Comparison of ENCODE assay signal across 12 cellular contexts in genomic region chr9:104921067-104921741, GRCh38. TPM values are rescaled to one million over a fixed set of nuclear protein-coding genes. Genes with fewer than 3 reads are reported as not detected.
DNase-seq lines count a peak whose midpoint lies in the region; ATAC-seq and TF ChIP-seq lines count a peak whose summit lies in the region.
"Had no signal": no experiment of that assay in that cellular context is flagged by ENCODE, and none has a peak within 500 bp of the region (broad histone marks: within the 10 kb centered on the region; RNA-seq: fewer than 3 reads in every experiment).

No MANE protein-coding gene starts in this region.

- H3K79me2 ChIP-seq in OCI-LY3 (ENCODE audit: low read length) = no peaks in the 10 kb centered on the region

- H3K9ac ChIP-seq in OCI-LY3 (ENCODE audit: low read length) = no peak overlapping the region

- H2AFZ ChIP-seq in OCI-LY3 (ENCODE audit: low read depth, low read length) = no peak overlapping the region

- peaks cover 25% of the 10 kb centered on the region for H3K4me1 ChIP-seq in OCI-LY3 (ENCODE audit: low read length)

- H3K27me3 Mint-ChIP-seq in HFFc6 (ENCODE audit: insufficient read depth) (no peaks in the 10 kb centered on the region; the same call in 1 of the 2 replicates), naive B cell (no peaks in the 10 kb centered on the region)
- H3K27me3 Mint-ChIP-seq in activated naive CD8-positive, alpha-beta T cell treated with anti-CD3 and anti-CD28 coated beads for 36 hours = peaks cover 15% of the 10 kb centered on the region

- H3K4me1 Mint-ChIP-seq in HFFc6 (ENCODE audit: low read depth) (peaks cover 44% of the 10 kb centered on the region), naive B cell (peaks cover 46 to 72% (median 61%) of the 10 kb centered on the region in 3 donors)
- H3K4me1 Mint-ChIP-seq in activated naive CD8-positive, alpha-beta T cell treated with anti-CD3 and anti-CD28 coated beads for 36 hours = no peaks in the 10 kb centered on the region

- DNase-seq in HFFc6 (no peak), naive B cell (peak; percentile 32), NCI-H2196 (lab: John Stamatoyannopoulos, UW; ENCODE audit: unreplicated experiment) (no peak), NCI-H2029 (lab: John Stamatoyannopoulos, UW) (no peak)
- no peak for DNase-seq in activated naive CD4-positive, alpha-beta T cell treated with anti-CD3 and anti-CD28 coated beads, Interleukin-2, amount 50 U/mL, for 16 hours
- no peak for DNase-seq in activated naive CD8-positive, alpha-beta T cell treated with anti-CD3 and anti-CD28 coated beads for 36 hours
- DNase-seq: activated CD8-positive, alpha-beta memory T cell treated with anti-CD3 and anti-CD28 coated beads, Interleukin-2, amount 50 U/mL, for 4 hours; foreskin fibroblast; mammary epithelial cell; retina had no signal

- no peak overlapping the region; the same call in 1 of the 2 replicates for H3K27ac Mint-ChIP-seq in HFFc6
- peak overlapping the region in 5 of 6 donors; percentile 21 to 91 (median 76) for H3K27ac Mint-ChIP-seq in naive B cell
- H3K27ac Mint-ChIP-seq in activated naive CD8-positive, alpha-beta T cell treated with anti-CD3 and anti-CD28 coated beads for 36 hours = no peak overlapping the region

- peaks cover 13% of the 10 kb centered on the region for H3K27me3 ChIP-seq in OCI-LY3 (ENCODE audit: low read depth, low read length)

- H3K9me3 Mint-ChIP-seq in HFFc6 (no peaks in the 10 kb centered on the region), naive B cell (no peaks in the 10 kb centered on the region)
- H3K9me3 Mint-ChIP-seq in activated naive CD8-positive, alpha-beta T cell treated with anti-CD3 and anti-CD28 coated beads for 36 hours = no peaks in the 10 kb centered on the region

- TF ChIP-seq CTCF in HFFc6 (IDR thresholded peaks at IDR 0.05) (no peak), OCI-LY3 (IDR thresholded peaks at IDR 0.05; ENCODE audit: low read depth, low read length) (no peak)

- H3K36me3 Mint-ChIP-seq in HFFc6 (ENCODE audit: low read depth) = no peaks in the 10 kb centered on the region
- peaks cover 8 to 10% of the 10 kb centered on the region in 2 donors for H3K36me3 Mint-ChIP-seq in naive B cell
- no peaks in the 10 kb centered on the region for H3K36me3 Mint-ChIP-seq in activated naive CD8-positive, alpha-beta T cell treated with anti-CD3 and anti-CD28 coated beads for 36 hours

- H3K4me2 ChIP-seq in OCI-LY3 (ENCODE audit: low read length) = peak overlapping the region; percentile 69

- H3K27ac ChIP-seq in OCI-LY3 (ENCODE audit: low read length) = peak overlapping the region; percentile 31

- H3K4me3 Mint-ChIP-seq in HFFc6 (peak overlapping the region; percentile 66; the same call in 1 of the 2 replicates), naive B cell (peak overlapping the region in 7 of 8 donors; percentile 38 to 98 (median 60))
- H3K4me3 Mint-ChIP-seq in activated naive CD8-positive, alpha-beta T cell treated with anti-CD3 and anti-CD28 coated beads for 36 hours = no peak overlapping the region

- peak overlapping the region; percentile 24; the same call in 1 of the 2 replicates for H3K4me3 ChIP-seq in OCI-LY3 (ENCODE audit: low read length)

- H4K20me1 ChIP-seq in OCI-LY3 (ENCODE audit: insufficient read depth, low read length) = no peaks in the 10 kb centered on the region

- ATAC-seq in GM18861 (IDR thresholded peaks at IDR 0.05; ENCODE audit: unreplicated experiment) = peak; percentile 44
- ATAC-seq in naive B cell (ENCODE audit: low read depth in 2 of 2) = peak; percentile 17 to 18

- no peaks in the 10 kb centered on the region for H3K9me3 ChIP-seq in OCI-LY3 (ENCODE audit: insufficient read depth, low read length)

- H3K36me3 ChIP-seq in OCI-LY3 (replicated peaks; ENCODE audit: low read depth, low read length) = no peaks in the 10 kb centered on the region

RNA-seq across cellular contexts. Expression of gene ABCA1, which starts 6.8 kb away (rescaled TPM):
- 10 to 100 TPM in 2 of 6 experiments, 1 to 10 TPM in 4; 9.1 to 16.5 (median 9.4) TPM for total RNA-seq in HFFc6 (2021; fragmentation: NEBNext Ultra II Directional; extraction: Animal tissue kit (Norgen Biotek cat#: 25700))
- polyA plus RNA-seq in naive B cell (ENCODE audit: low read depth in 6 of 6) = 1 to 10 TPM; 3.0 to 8.4 (median 7.1) TPM
- total RNA-seq in activated naive CD8-positive, alpha-beta T cell treated with anti-CD3 and anti-CD28 coated beads for 36 hours = under 1 TPM; 0.48 to 0.72 TPM

Comparison
In these comparisons a context has a peak if more than half of its experiments do, and no peak if none do; other contexts are left out.
1. H3K27ac Mint-ChIP-seq: peak in naive B cell (5 of 6); none in HFFc6 (single experiment) and activated naive CD8-positive, alpha-beta T cell treated with anti-CD3 and anti-CD28 coated beads for 36 hours (single experiment).
2. RNA of gene ABCA1, which starts 6.8 kb away (total RNA-seq): 9.1 to 16.5 TPM in HFFc6; 0.48 to 0.72 TPM in activated naive CD8-positive, alpha-beta T cell treated with anti-CD3 and anti-CD28 coated beads for 36 hours; every median in the first group is over 4 times any median in the second.